Comparison of ENCODE assay signal across 26 cellular contexts in genomic region chr20:57802877-57803717, GRCh38.
DNase-seq lines count a peak whose midpoint lies in the region; TF ChIP-seq lines count a peak whose summit lies in the region.
"Had no signal": no experiment of that assay in that cellular context is flagged by ENCODE, and none has a peak within 500 bp of the region (broad histone marks: within the 10 kb centered on the region; RNA-seq: fewer than 3 reads in every experiment).

No MANE protein-coding gene starts in this region.

- no peaks in the 10 kb centered on the region for H3K36me3 ChIP-seq in trophoblast cell (ENCODE audit: control insufficient read depth in 1 of 2, insufficient read depth in 2 of 2, low read length in 2 of 2)
- no peaks in the 10 kb centered on the region for H3K36me3 ChIP-seq in suprapubic skin
- H3K36me3 ChIP-seq: MG63, Peyer's patch, SJCRH30 had no signal

- peak overlapping the region; percentile 35 for H2BK12ac ChIP-seq in trophoblast cell (ENCODE audit: low read length)

- peak overlapping the region; percentile 4 for H2BK120ac ChIP-seq in trophoblast cell (ENCODE audit: insufficient read depth, low read length, poor library complexity)

- H4K8ac ChIP-seq in trophoblast cell (ENCODE audit: low read depth, low read length) = no peak overlapping the region

- H3K18ac ChIP-seq in trophoblast cell (ENCODE audit: low read length) = no peak overlapping the region

- no peaks in the 10 kb centered on the region for H3K4me1 Mint-ChIP-seq in activated T-cell treated with anti-CD3 and anti-CD28 coated beads, Interleukin-2, amount 50 U/mL, for 24 hours (ENCODE audit: low read depth)
- H3K4me1 Mint-ChIP-seq: CD8-positive, alpha-beta memory T cell had no signal

- no peaks in the 10 kb centered on the region for H3K27me3 Mint-ChIP-seq in activated T-cell treated with anti-CD3 and anti-CD28 coated beads, Interleukin-2, amount 50 U/mL, for 24 hours

- TF ChIP-seq POLR2A in suprapubic skin (IDR thresholded peaks at IDR 0.05) = no peak

- H3K4ac ChIP-seq in trophoblast cell (ENCODE audit: low read depth, low read length) = no peak overlapping the region

- H3K23ac ChIP-seq in trophoblast cell (ENCODE audit: low read length) = no peak overlapping the region

- H3K27me3 ChIP-seq in trophoblast cell (ENCODE audit: insufficient read depth, low read length) (no peaks in the 10 kb centered on the region), suprapubic skin (no peaks in the 10 kb centered on the region)
- H3K27me3 ChIP-seq: MG63, Peyer's patch, SJCRH30 had no signal

- TF ChIP-seq EP300 in suprapubic skin (IDR thresholded peaks at IDR 0.05) = no peak

- H3K9me3 Mint-ChIP-seq in activated T-cell treated with anti-CD3 and anti-CD28 coated beads, Interleukin-2, amount 50 U/mL, for 24 hours = no peaks in the 10 kb centered on the region
- H3K9me3 Mint-ChIP-seq: CD8-positive, alpha-beta memory T cell; GM23338 had no signal

- TF ChIP-seq CTCF in VCaP (conservative IDR thresholded peaks at IDR 0.05) (0 out of 2 replicates have a peak, but pooled peaks have one; percentile 6), suprapubic skin (IDR thresholded peaks at IDR 0.05) (no peak)

- H3K4me1 ChIP-seq in trophoblast cell (ENCODE audit: control insufficient read depth in 1 of 2, insufficient read depth in 2 of 2, low read length in 2 of 2) = peaks cover 23 to 24% of the 10 kb centered on the region in 2 experiments
- H3K4me1 ChIP-seq in suprapubic skin = no peaks in the 10 kb centered on the region
- H3K4me1 ChIP-seq: Peyer's patch had no signal

- no peak overlapping the region for H2AK5ac ChIP-seq in trophoblast cell (ENCODE audit: low read length)

- no peak overlapping the region for H3K9ac ChIP-seq in trophoblast cell (ENCODE audit: low read length)

- peaks cover under 1% of the 10 kb centered on the region for H3K79me2 ChIP-seq in trophoblast cell (ENCODE audit: control insufficient read depth, insufficient read depth, low read length, poor library complexity)

- no peak overlapping the region for H2AFZ ChIP-seq in trophoblast cell (ENCODE audit: insufficient read depth, low read length, poor library complexity)
- H2AFZ ChIP-seq: GM23338 had no signal

- no CpG with 5 or more reads among the region's 14 CpGs for WGBS in trophoblast cell (ENCODE audit: extremely low coverage, insufficient coverage, insufficient read length)
- 97% methylated on average over 8 of the region's 14 CpGs for WGBS in suprapubic skin

- H2BK5ac ChIP-seq in trophoblast cell (ENCODE audit: low read depth, low read length, poor library complexity) = no peak overlapping the region

- H4K12ac ChIP-seq in trophoblast cell (ENCODE audit: low read depth, low read length) = no peak overlapping the region

- H3K9me3 ChIP-seq in trophoblast cell (ENCODE audit: insufficient read depth, low read depth, low read length) (peaks cover 2% of the 10 kb centered on the region), suprapubic skin (no peaks in the 10 kb centered on the region)
- H3K9me3 ChIP-seq: MG63, Peyer's patch, SJCRH30 had no signal

- no peak overlapping the region for H3K27ac Mint-ChIP-seq in activated T-cell treated with anti-CD3 and anti-CD28 coated beads, Interleukin-2, amount 50 U/mL, for 24 hours
- H3K27ac Mint-ChIP-seq: GM23338 had no signal

- H3K14ac ChIP-seq in trophoblast cell (ENCODE audit: low read length) = no peak overlapping the region

- H3K27ac ChIP-seq in VCaP (no peak overlapping the region; the same call in 1 of the 2 replicates), trophoblast cell (ENCODE audit: low read depth, low read length) (no peak overlapping the region), suprapubic skin (no peak overlapping the region)
- H3K27ac ChIP-seq: Peyer's patch, SJCRH30 had no signal

- H3K36me3 Mint-ChIP-seq in activated T-cell treated with anti-CD3 and anti-CD28 coated beads, Interleukin-2, amount 50 U/mL, for 24 hours (ENCODE audit: low read depth) = no peaks in the 10 kb centered on the region
- H3K36me3 Mint-ChIP-seq: CD8-positive, alpha-beta memory T cell had no signal

- peak overlapping the region; percentile 50 for H4K91ac ChIP-seq in trophoblast cell (ENCODE audit: low read depth, low read length)

- H3K4me3 ChIP-seq in trophoblast cell (ENCODE audit: low read depth, low read length) (no peak overlapping the region), suprapubic skin (no peak overlapping the region)
- H3K4me3 ChIP-seq: GM23338, K562, MG63, Peyer's patch, SJCRH30 had no signal

- peak; percentile 9 for DNase-seq in activated T-cell treated with anti-CD3 and anti-CD28 coated beads, Interleukin-2, amount 50 U/mL, for 24 hours
- no peak for DNase-seq in activated T-cell treated with anti-CD3 and anti-CD28 coated beads for 4 hours
- peak; percentile 57 for DNase-seq in islet precursor cell
- DNase-seq in trophoblast cell = no peak
- no peak for DNase-seq in hepatic stellate cell (ENCODE audit: low spot score)
- no peak for DNase-seq in suprapubic skin (ENCODE audit: low spot score in 2 of 2)
- DNase-seq in NCI-H1092 treated with DMSO at 0.1 percent for 48 hours (lab: John Stamatoyannopoulos, UW) = no peak
- DNase-seq: 8988T; AML-193; C1 segment of cervical spinal cord; Calu3; CD8-positive, alpha-beta memory T cell; DMS153; HCEC 1CT; MG63; NCI-H1436; NCI-H1930; NCI-H226; NCI-H510A treated with DMSO at 0.1 percent for 48 hours; NCI-H774; NK-92 treated with Interleukin-12 subunit alpha and Interleukin-12 subunit beta, amount 100 ng/mL, for 24 hours; Peyer's patch; SJCRH30 had no signal

- H3K4me2 ChIP-seq in trophoblast cell (ENCODE audit: low read length) = no peak overlapping the region
- H3K4me2 ChIP-seq: GM23338 had no signal

- H3K79me1 ChIP-seq in trophoblast cell (ENCODE audit: low read length) = peaks cover 24% of the 10 kb centered on the region

- H3K4me3 Mint-ChIP-seq in activated T-cell treated with anti-CD3 and anti-CD28 coated beads, Interleukin-2, amount 50 U/mL, for 24 hours = no peak overlapping the region
- H3K4me3 Mint-ChIP-seq: CD8-positive, alpha-beta memory T cell; GM23338 had no signal

Comparison
In these comparisons a context has a peak if more than half of its experiments do, and no peak if none do; other contexts are left out.
1. DNase-seq: peak in activated T-cell treated with anti-CD3 and anti-CD28 coated beads, Interleukin-2, amount 50 U/mL, for 24 hours (single experiment) and islet precursor cell (single experiment); none in activated T-cell treated with anti-CD3 and anti-CD28 coated beads for 4 hours (single experiment), trophoblast cell (0 of 2), hepatic stellate cell (single experiment), suprapubic skin (0 of 2) and NCI-H1092 treated with DMSO at 0.1 percent for 48 hours (single experiment).